Comparison of ENCODE assay signal across 19 cellular contexts in genomic region chr10:101373063-101373462, GRCh38.
"Had no signal": no experiment of that assay in that cellular context is flagged by ENCODE, and none has a peak within 500 bp of the region (broad histone marks: within the 10 kb centered on the region; RNA-seq: fewer than 3 reads in every experiment).

No MANE protein-coding gene starts in this region.

- H3K4me1 ChIP-seq: gastroesophageal sphincter had no signal

- ATAC-seq: effector memory CD8-positive, alpha-beta T cell; gastroesophageal sphincter; left colon; left ventricle myocardium superior; natural killer cell treated with Interleukin-12 subunit alpha and Interleukin-12 subunit beta and Interleukin-15 and Interleukin-18, amount 100 ng/mL, for 72 hours; stimulated activated naive B cell treated with anti-CD40 and anti-IgM and Interleukin-4, amounts not matched to agents 10 μg/mL and 1 μg/mL and 100 μg/mL, for 72 hours had no signal

- H3K27me3 ChIP-seq: esophagus muscularis mucosa, gastroesophageal sphincter, sigmoid colon, stomach had no signal

- H3K27ac ChIP-seq: epithelial cell of prostate, esophagus muscularis mucosa, gastroesophageal sphincter, sigmoid colon, skin epidermis, stomach had no signal

- DNase-seq: effector memory CD8-positive, alpha-beta T cell; glutamatergic neuron; left colon; left ventricle myocardium superior; mesenchymal stem cell; midbrain; posterior cingulate gyrus; sigmoid colon; stimulated activated CD4-positive, alpha-beta T cell treated with anti-CD3 and anti-CD28 coated beads, Interleukin-2, amount 100 ng/mL, for 24 hours; stimulated activated CD4-positive, alpha-beta T cell treated with anti-CD3 and anti-CD28 coated beads, Interleukin-4, amount 100 ng/mL, for 4 hours; stimulated activated naive B cell treated with anti-CD40 and anti-IgM and Interleukin-4, amounts not matched to agents 10 μg/mL and 1 μg/mL and 100 μg/mL, for 72 hours; stomach; substantia nigra; trophoblast cell had no signal
